Comparison of ENCODE assay signal across 9 cellular contexts in the genomic region with DNA sequence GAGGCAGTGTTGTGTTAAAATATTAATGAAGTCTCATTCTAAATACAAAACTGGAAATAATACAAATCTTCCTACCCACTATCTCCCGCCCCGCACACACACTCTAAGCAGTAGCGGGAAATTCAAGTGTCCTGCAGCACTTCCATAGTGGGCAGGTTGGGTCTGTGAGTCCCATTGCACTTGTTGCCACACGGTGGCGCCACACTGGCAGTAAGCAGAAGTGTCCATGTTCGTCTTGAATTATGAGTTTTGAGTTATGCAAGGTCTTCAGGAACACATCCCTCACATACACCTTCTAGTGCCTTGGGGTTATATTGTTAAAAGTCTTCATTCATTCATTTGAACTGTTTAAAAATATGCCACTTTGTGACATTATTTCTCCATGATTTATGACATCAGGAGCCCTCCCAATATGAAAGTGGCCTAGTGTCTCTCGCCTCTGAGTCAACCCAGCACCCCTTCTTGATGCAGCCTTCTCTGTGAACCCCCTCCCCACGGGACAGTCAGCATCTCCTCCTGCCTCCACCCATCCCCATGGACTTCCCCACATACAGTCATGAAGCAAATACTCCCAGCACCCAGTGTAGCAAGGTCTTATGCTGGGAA. TPM values are rescaled to one million over a fixed set of nuclear protein-coding genes. Genes with fewer than 3 reads are reported as not detected.
DNase-seq lines count a peak whose midpoint lies in the region; ATAC-seq and TF ChIP-seq lines count a peak whose summit lies in the region.
"Had no signal": no experiment of that assay in that cellular context is flagged by ENCODE, and none has a peak within 500 bp of the region (broad histone marks: within the 10 kb centered on the region; RNA-seq: fewer than 3 reads in every experiment).

No MANE protein-coding gene starts in this region.

- no peaks in the 10 kb centered on the region for H3K9me3 ChIP-seq in Loucy (ENCODE audit: insufficient read depth, low read depth, low read length)

- no peaks in the 10 kb centered on the region for H3K79me2 ChIP-seq in Loucy (ENCODE audit: insufficient read depth, low read length)
- H3K79me2 ChIP-seq in mesendoderm (ENCODE audit: control insufficient read depth, insufficient read depth, low read length): no peaks in the 10 kb centered on the region

- H3K4me2 ChIP-seq in Loucy (ENCODE audit: low read depth, low read length, poor library complexity, severe bottlenecking) (no peak overlapping the region), mesendoderm (ENCODE audit: low read length) (no peak overlapping the region)
- H3K4me2 ChIP-seq: BLaER1 treated with 17β-estradiol and CSF1 and Interleukin-3, amounts not matched to agents 10 nM and 100 nM had no signal

- peaks cover 6% of the 10 kb centered on the region for H3K27me3 ChIP-seq in Loucy (ENCODE audit: insufficient read depth, low read length, poor library complexity, severe bottlenecking)
- no peaks in the 10 kb centered on the region for H3K27me3 ChIP-seq in mesendoderm (ENCODE audit: insufficient read depth, low read length, poor library complexity)
- H3K27me3 ChIP-seq: BLaER1 treated with 17β-estradiol and CSF1 and Interleukin-3, amounts not matched to agents 10 nM and 100 nM had no signal

- no peak overlapping the region for H3K56ac ChIP-seq in mesendoderm (ENCODE audit: low read length)

- H3K9me2 ChIP-seq in Loucy (replicated peaks; ENCODE audit: low read depth, low read length): no peaks in the 10 kb centered on the region

- no CpG with 5 or more reads among the region's 8 CpGs for whole genome bisulfite sequencing in mesendoderm (ENCODE audit: extremely low coverage, insufficient coverage, low lambda C conversion rate)

- H2BK5ac ChIP-seq in mesendoderm (ENCODE audit: low read length): no peak overlapping the region

- H3K4me3 ChIP-seq in Loucy (ENCODE audit: low read length, poor library complexity, severe bottlenecking): no peak overlapping the region
- H3K4me3 ChIP-seq in mesendoderm (ENCODE audit: low read length): no peak overlapping the region
- H3K4me3 ChIP-seq: BLaER1 treated with 17β-estradiol and CSF1 and Interleukin-3, amounts not matched to agents 10 nM and 100 nM had no signal

- H3K36me3 ChIP-seq in Loucy (ENCODE audit: insufficient read depth, low read length) (no peaks in the 10 kb centered on the region), mesendoderm (ENCODE audit: control insufficient read depth, insufficient read depth, low read length) (no peaks in the 10 kb centered on the region)
- H3K36me3 ChIP-seq: BLaER1 treated with 17β-estradiol and CSF1 and Interleukin-3, amounts not matched to agents 10 nM and 100 nM had no signal

- H3K23ac ChIP-seq in mesendoderm (ENCODE audit: low read length): no peak overlapping the region

- no peak overlapping the region for H3K18ac ChIP-seq in mesendoderm (ENCODE audit: low read length)

- H2BK15ac ChIP-seq in mesendoderm (replicated peaks; ENCODE audit: low read depth): no peak overlapping the region

- no peak overlapping the region for H2BK120ac ChIP-seq in mesendoderm (ENCODE audit: low read depth, low read length)

- H3K4me1 ChIP-seq in Loucy (ENCODE audit: insufficient read depth, low read length, poor library complexity, severe bottlenecking): no peaks in the 10 kb centered on the region
- H3K4me1 ChIP-seq in mesendoderm (ENCODE audit: control insufficient read depth, low read depth, low read length): no peaks in the 10 kb centered on the region
- H3K4me1 ChIP-seq: BLaER1 treated with 17β-estradiol and CSF1 and Interleukin-3, amounts not matched to agents 10 nM and 100 nM had no signal

- no peak overlapping the region for H3K27ac ChIP-seq in mesendoderm (ENCODE audit: low read depth, low read length)
- H3K27ac ChIP-seq: BLaER1 treated with 17β-estradiol and CSF1 and Interleukin-3, amounts not matched to agents 10 nM and 100 nM had no signal

- DNase-seq in NCI-H1105 treated with DMSO at 0.1 percent for 48 hours (lab: John Stamatoyannopoulos, UW) (peak; percentile 15), NCI-H1105 (lab: John Stamatoyannopoulos, UW) (no peak), dermis blood vessel endothelial cell (peak; percentile 82), mesendoderm (peak; percentile 64)
- peak; percentile 60 for DNase-seq in activated CD4-positive, CD25-positive, alpha-beta regulatory T cell treated with anti-CD3 and anti-CD28 coated beads, Interleukin-2, amount 50 U/mL, for 72 hours
- peak; percentile 32 for DNase-seq in stimulated activated naive CD4-positive, alpha-beta T cell treated with Interleukin-2 at 50 U/mL for 16 hours (lab: John Stamatoyannopoulos, UW)

- H4K20me1 ChIP-seq in Loucy (ENCODE audit: insufficient read depth, low read length, poor library complexity, severe bottlenecking): no peaks in the 10 kb centered on the region
- H4K20me1 ChIP-seq: BLaER1 treated with 17β-estradiol and CSF1 and Interleukin-3, amounts not matched to agents 10 nM and 100 nM had no signal

- no peak overlapping the region for H2AFZ ChIP-seq in Loucy (ENCODE audit: low read length)

- no peak overlapping the region for H4K5ac ChIP-seq in mesendoderm (ENCODE audit: low read length)

- H3K9ac ChIP-seq in Loucy (ENCODE audit: low read depth, low read length, poor library complexity, severe bottlenecking) (no peak overlapping the region), mesendoderm (ENCODE audit: low read length) (no peak overlapping the region)
- H3K9ac ChIP-seq: BLaER1 treated with 17β-estradiol and CSF1 and Interleukin-3, amounts not matched to agents 10 nM and 100 nM had no signal

- H3K79me1 ChIP-seq in mesendoderm (ENCODE audit: low read length): no peaks in the 10 kb centered on the region

- H3F3A ChIP-seq in Loucy (ENCODE audit: low read depth): no peaks in the 10 kb centered on the region

- ATAC-seq in GM21619 (IDR thresholded peaks at IDR 0.05; ENCODE audit: unreplicated experiment): no peak

- H3K4ac ChIP-seq in mesendoderm (ENCODE audit: low read depth, low read length): no peak overlapping the region

- no peak overlapping the region for H2AK5ac ChIP-seq in mesendoderm (ENCODE audit: low read length)

- H4K8ac ChIP-seq in mesendoderm (ENCODE audit: low read depth, low read length): no peak overlapping the region

- peak; percentile 97 for TF ChIP-seq CTCF in Loucy (conservative IDR thresholded peaks at IDR 0.05; ENCODE audit: low read length)

RNA-seq across cellular contexts. Expression of a gene that starts 17.6 kb away (rescaled TPM):
- total RNA-seq in dermis blood vessel endothelial cell: 8.3 and 9.2 TPM in 2 replicates
- 12.3 TPM for polyA plus RNA-seq in mesendoderm (2013, experiment 1 of 2)
- 11.5 TPM for polyA plus RNA-seq in mesendoderm (2013, experiment 2 of 2)

RNA-seq across cellular contexts. Expression of a gene that starts 41.0 kb away (rescaled TPM):
- total RNA-seq in dermis blood vessel endothelial cell: not detected in 2 replicates
- not detected for polyA plus RNA-seq in mesendoderm (2013, experiment 1 of 2)
- not detected for polyA plus RNA-seq in mesendoderm (2013, experiment 2 of 2)
